ENCODE assay signal across 31 cellular contexts in the genomic region with DNA sequence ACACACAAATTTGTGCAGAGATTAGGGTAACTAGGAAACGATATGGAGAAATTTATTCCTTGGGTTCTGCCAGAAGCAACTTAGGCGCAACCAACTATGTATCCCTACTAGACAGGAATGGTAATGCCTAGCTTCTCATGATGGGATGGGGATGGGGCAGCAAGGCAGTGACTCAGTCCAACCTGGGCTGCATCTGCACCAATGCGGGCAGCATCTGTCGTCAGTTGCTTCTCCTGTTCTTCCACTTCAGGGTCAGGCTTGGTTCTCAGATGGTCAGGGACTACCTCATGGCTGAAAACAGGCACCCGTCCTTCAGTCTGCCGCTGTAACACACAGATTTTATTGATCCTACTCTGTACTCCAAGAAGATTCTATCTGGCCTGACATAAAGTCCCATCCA. TPM values are rescaled to one million over a fixed set of nuclear protein-coding genes. Genes with fewer than 3 reads are reported as not detected.
"Had no signal": no experiment of that assay in that cellular context is flagged by ENCODE, and none has a peak within 500 bp of the region (broad histone marks: within the 10 kb centered on the region; RNA-seq: fewer than 3 reads in every experiment).

No MANE protein-coding gene starts in this region.

- H2AFZ ChIP-seq: parathyroid adenoma had no signal

- ATAC-seq: activated CD8-positive, alpha-beta T cell treated with anti-CD3 and anti-CD28 coated beads for 36 hours; activated T-cell treated with anti-CD3 and anti-CD28 coated beads, Interleukin-2, amount 50 U/mL, for 72 hours; effector memory CD8-positive, alpha-beta T cell; left colon; stimulated activated naive CD8-positive, alpha-beta T cell treated with anti-CD3 and anti-CD28 coated beads, Interleukin-15, Interleukin-2, amounts not matched to agents 100 U/mL and 50 U/mL, for 24 hours; WTC11 had no signal

- H3K27ac ChIP-seq: parathyroid adenoma, right atrium auricular region, testis, upper lobe of left lung had no signal

- H3K9me3 ChIP-seq: right atrium auricular region, testis, upper lobe of left lung had no signal

- H3K27me3 ChIP-seq: right atrium auricular region, testis, upper lobe of left lung had no signal

- H3K4me3 ChIP-seq: right atrium auricular region, testis, upper lobe of left lung had no signal

- H3K9ac ChIP-seq: parathyroid adenoma had no signal

- DNase-seq: activated CD4-positive, alpha-beta T cell treated with anti-CD3 and anti-CD28 coated beads, Interleukin-2, amount 50 U/mL, for 1 hour; activated CD8-positive, alpha-beta T cell treated with anti-CD3 and anti-CD28 coated beads for 36 hours; activated effector memory CD4-positive, alpha-beta T cell treated with Interleukin-2 at 50 U/mL for 16 hours; activated naive CD4-positive, alpha-beta T cell treated with Interleukin-2 at 50 U/mL for 16 hours; activated T-cell treated with anti-CD3 and anti-CD28 coated beads, Interleukin-2, amount 50 U/mL, for 72 hours; amniotic stem cell; caudate nucleus; cortex of kidney; effector memory CD8-positive, alpha-beta T cell; foreskin fibroblast; head of caudate nucleus; hypothalamus; immature natural killer cell; kidney; left colon; mammary epithelial cell; naive B cell; nephron progenitor cell; nucleus accumbens; stimulated activated CD4-positive, alpha-beta T cell treated with anti-CD3 and anti-CD28 coated beads, Interleukin-15, amount 100 ng/mL, for 24 hours; stimulated activated CD4-positive, alpha-beta T cell treated with anti-CD3 and anti-CD28 coated beads, Interleukin-2, amount 100 ng/mL, for 24 hours; stimulated activated naive CD8-positive, alpha-beta T cell treated with anti-CD3 and anti-CD28 coated beads, Interleukin-15, Interleukin-2, amounts not matched to agents 100 U/mL and 50 U/mL, for 24 hours; T-helper 2 cell; testis; upper lobe of left lung had no signal

RNA-seq across cellular contexts. Expression of gene MPL, which starts 49.1 kb away (rescaled TPM):
- total RNA-seq: activated CD8-positive, alpha-beta T cell treated with anti-CD3 and anti-CD28 coated beads for 36 hours; activated T-cell treated with anti-CD3 and anti-CD28 coated beads, Interleukin-2, amount 50 U/mL, for 72 hours; chondrocyte; mesothelial cell of epicardium; pulmonary artery endothelial cell had no signal
